ENCODE assay signal across 8 cellular contexts in the genomic region with DNA sequence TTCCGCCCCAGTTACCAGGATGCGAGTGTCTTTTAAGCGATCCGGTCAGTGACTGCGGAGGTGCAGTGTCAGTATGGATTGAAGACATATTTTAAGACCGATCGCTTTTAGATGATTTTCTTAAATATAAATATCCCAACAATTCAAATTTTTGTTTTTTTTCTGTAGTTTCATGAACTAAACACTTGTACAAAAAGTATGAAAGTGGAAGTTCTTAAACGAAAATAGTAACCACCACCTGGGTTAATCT.
DNase-seq lines count a peak whose midpoint lies in the region; ATAC-seq and TF ChIP-seq lines count a peak whose summit lies in the region.

No MANE protein-coding gene starts in this region.

- no peaks in the 10 kb centered on the region for H3K9me3 ChIP-seq in SK-N-MC (ENCODE audit: low read depth, low read length)

- H3K36me3 ChIP-seq in SK-N-MC (ENCODE audit: insufficient read depth, low read length) = no peaks in the 10 kb centered on the region

- no peak for ATAC-seq in GM21447 (IDR thresholded peaks at IDR 0.05; ENCODE audit: unreplicated experiment)

- H3K9ac ChIP-seq in SK-N-MC (ENCODE audit: insufficient read length) = peak overlapping the region; percentile 80

- H3K27ac ChIP-seq in SK-N-MC (no peak overlapping the region), skin epidermis (peak overlapping the region in 19 of 21 experiments; percentile 75 to 97 (median 94))

- TF ChIP-seq CTCF in GM20000 (IDR thresholded peaks at IDR 0.05; ENCODE audit: extremely low read depth, missing control alignments) (no peak), foreskin fibroblast (IDR thresholded peaks at IDR 0.05; ENCODE audit: low read depth, low read length) (no peak)

- peak; percentile 60 for DNase-seq in GM20000 (ENCODE audit: low spot score)
- no peak for DNase-seq in SK-N-MC (ENCODE audit: low read depth, low spot score)
- DNase-seq in foreskin fibroblast = no peak
- DNase-seq in stimulated activated CD4-positive, alpha-beta T cell treated with anti-CD3 and anti-CD28 coated beads, Interleukin-4, amount 100 ng/mL, for 4 hours = no peak
- no peak for DNase-seq in effector CD4-positive, alpha-beta T cell
- DNase-seq in Ammon's horn (ENCODE audit: low spot score) = no peak

- H3K4me3 ChIP-seq in SK-N-MC (peak overlapping the region; percentile 88), foreskin fibroblast (ENCODE audit: low read depth in 1 of 2, low read length in 2 of 2) (peak overlapping the region; percentile 70 to 75), skin epidermis (peak overlapping the region; percentile 47 to 92 (median 68))
